ENCODE assay signal across 22 cellular contexts in the genomic region with DNA sequence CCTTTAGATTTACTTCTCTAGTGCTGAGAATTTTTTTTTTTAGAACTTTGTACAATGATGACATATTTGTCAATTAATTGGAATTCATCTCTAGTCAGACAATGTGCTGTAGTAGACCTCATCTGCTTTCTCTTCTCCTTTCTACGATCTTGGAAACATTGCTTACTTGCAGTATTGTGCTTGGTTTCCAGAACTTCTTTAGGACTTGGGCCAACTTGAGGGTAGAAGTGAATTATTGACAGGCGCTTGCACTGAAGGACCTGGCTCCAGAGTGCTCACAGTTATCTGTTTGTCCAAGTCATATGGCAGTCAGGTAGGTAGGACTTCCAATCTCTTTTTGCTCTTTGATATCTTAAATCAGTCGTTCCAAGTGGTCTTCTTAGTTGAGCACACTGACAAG. TPM values are rescaled to one million over a fixed set of nuclear protein-coding genes. Genes with fewer than 3 reads are reported as not detected.
DNase-seq lines count a peak whose midpoint lies in the region; ATAC-seq and TF ChIP-seq lines count a peak whose summit lies in the region.
"Had no signal": no experiment of that assay in that cellular context is flagged by ENCODE, and none has a peak within 500 bp of the region (broad histone marks: within the 10 kb centered on the region; RNA-seq: fewer than 3 reads in every experiment).

No MANE protein-coding gene starts in this region.

- no peaks in the 10 kb centered on the region for H3K9me3 Mint-ChIP-seq in dendritic cell treated with granulocyte-macrophage colony-stimulating factor and Interleukin-4, amounts not matched to agents 40 ng/mL and 50 ng/mL, for 4 days
- no peaks in the 10 kb centered on the region for H3K9me3 Mint-ChIP-seq in naive thymus-derived CD4-positive, alpha-beta T cell
- H3K9me3 Mint-ChIP-seq: CD8-positive, alpha-beta T cell; endodermal cell had no signal

- H3K4me3 ChIP-seq in left ventricle myocardium inferior (peak overlapping the region; percentile 56), upper lobe of right lung (peak overlapping the region; percentile 29)
- H3K4me3 ChIP-seq in naive thymus-derived CD4-positive, alpha-beta T cell (ENCODE audit: low read length) = no peak overlapping the region
- H3K4me3 ChIP-seq: SJCRH30 had no signal

- intact Hi-C loops in left ventricle myocardium inferior (cut with micrococcal nuclease) = no loop called here
- intact Hi-C loops in Right ventricle myocardium inferior (cut with DNase I) = loop anchor here (5.0 kb wide), 1 partner anchor 34 kb away; no protein-coding TSS in a partner anchor
- intact Hi-C loops in dendritic cell treated with granulocyte-macrophage colony-stimulating factor and Interleukin-4, amounts not matched to agents 40 ng/mL and 50 ng/mL, for 4 days (cut with micrococcal nuclease) = no loop called here
- intact Hi-C loops in naive thymus-derived CD4-positive, alpha-beta T cell (cut with micrococcal nuclease) = no loop called here
- intact Hi-C loops in upper lobe of right lung (cut with DNase I) = no loop called here

- H3K27me3 ChIP-seq in left ventricle myocardium inferior (ENCODE audit: low read depth) = no peaks in the 10 kb centered on the region
- no peaks in the 10 kb centered on the region for H3K27me3 ChIP-seq in naive thymus-derived CD4-positive, alpha-beta T cell (ENCODE audit: control insufficient read depth in 2 of 2, insufficient read depth in 2 of 2, low read length in 2 of 2)
- H3K27me3 ChIP-seq in upper lobe of right lung = no peaks in the 10 kb centered on the region
- H3K27me3 ChIP-seq: SJCRH30 had no signal

- peak overlapping the region; percentile 70 for H3K4me3 Mint-ChIP-seq in dendritic cell treated with granulocyte-macrophage colony-stimulating factor and Interleukin-4, amounts not matched to agents 40 ng/mL and 50 ng/mL, for 4 days
- H3K4me3 Mint-ChIP-seq in naive thymus-derived CD4-positive, alpha-beta T cell = no peak overlapping the region
- H3K4me3 Mint-ChIP-seq: activated CD8-positive, alpha-beta memory T cell treated with anti-CD3 and anti-CD28 coated beads, Interleukin-2, amount 10 ng/mL, durations not matched to agents 7 days and 5 days; CD8-positive, alpha-beta T cell; endodermal cell had no signal

- H3K27ac ChIP-seq in left ventricle myocardium inferior (replicated peaks) (peak overlapping the region; percentile 85), upper lobe of right lung (peak overlapping the region; percentile 34)
- H3K27ac ChIP-seq in naive thymus-derived CD4-positive, alpha-beta T cell (ENCODE audit: low read depth, low read length) = no peak overlapping the region
- H3K27ac ChIP-seq: SJCRH30 had no signal

- no peaks in the 10 kb centered on the region for H3K36me3 ChIP-seq in left ventricle myocardium inferior
- H3K36me3 ChIP-seq in naive thymus-derived CD4-positive, alpha-beta T cell (ENCODE audit: control insufficient read depth in 2 of 3, insufficient read depth in 3 of 3, low read length in 3 of 3) = no peaks in the 10 kb centered on the region
- no peaks in the 10 kb centered on the region for H3K36me3 ChIP-seq in upper lobe of right lung
- H3K36me3 ChIP-seq: SJCRH30 had no signal

- peaks cover 65% of the 10 kb centered on the region for H3K4me1 Mint-ChIP-seq in dendritic cell treated with granulocyte-macrophage colony-stimulating factor and Interleukin-4, amounts not matched to agents 40 ng/mL and 50 ng/mL, for 4 days (ENCODE audit: low read depth)
- H3K4me1 Mint-ChIP-seq in naive thymus-derived CD4-positive, alpha-beta T cell = peaks cover 24 to 63% (median 44%) of the 10 kb centered on the region in 7 donors

- CTCF ChIA-PET in naive thymus-derived CD4-positive, alpha-beta T cell (lab: Charles Lee) = no interaction called here

- TF ChIP-seq CTCF in left ventricle myocardium inferior (IDR thresholded peaks at IDR 0.05; ENCODE audit: borderline replicate concordance) (no peak), upper lobe of right lung (IDR thresholded peaks at IDR 0.05) (no peak)

- H3K9me3 ChIP-seq in left ventricle myocardium inferior (replicated peaks) = no peaks in the 10 kb centered on the region
- no peaks in the 10 kb centered on the region for H3K9me3 ChIP-seq in naive thymus-derived CD4-positive, alpha-beta T cell (ENCODE audit: control insufficient read depth in 2 of 3, low read length in 3 of 3)
- no peaks in the 10 kb centered on the region for H3K9me3 ChIP-seq in upper lobe of right lung
- H3K9me3 ChIP-seq: SJCRH30 had no signal

- DNase-seq in left ventricle myocardium inferior (no peak), Right ventricle myocardium inferior (ENCODE audit: missing footprints) (no peak), upper lobe of right lung (no peak), NCI-H1105 treated with DMSO at 0.1 percent for 48 hours (lab: John Stamatoyannopoulos, UW) (no peak), COLO829 (ENCODE audit: low spot score) (no peak)
- DNase-seq in naive thymus-derived CD4-positive, alpha-beta T cell = no peak
- DNase-seq: activated CD4-positive, alpha-beta T cell treated with anti-CD3 and anti-CD28 coated beads for 1 hour; activated CD8-positive, alpha-beta memory T cell treated with anti-CD3 and anti-CD28 coated beads, Interleukin-2, amount 10 ng/mL, durations not matched to agents 7 days and 5 days; activated effector memory CD4-positive, alpha-beta T cell treated with Interleukin-2 at 50 U/mL for 16 hours; amygdala; CD8-positive, alpha-beta T cell; cerebellar nuclear complex; endodermal cell; hippocampal formation; NCI-H1436 treated with DMSO at 0.1 percent for 48 hours; NCI-H226; posterior cingulate gyrus; SJCRH30; stimulated activated naive CD4-positive, alpha-beta T cell; T1000 had no signal

- H3K36me3 Mint-ChIP-seq in dendritic cell treated with granulocyte-macrophage colony-stimulating factor and Interleukin-4, amounts not matched to agents 40 ng/mL and 50 ng/mL, for 4 days (ENCODE audit: low read depth) = peaks cover 19% of the 10 kb centered on the region
- peaks cover 0 to 10% (median 0%) of the 10 kb centered on the region in 5 donors for H3K36me3 Mint-ChIP-seq in naive thymus-derived CD4-positive, alpha-beta T cell
- H3K36me3 Mint-ChIP-seq: CD8-positive, alpha-beta T cell had no signal

- H3K27ac Mint-ChIP-seq in dendritic cell treated with granulocyte-macrophage colony-stimulating factor and Interleukin-4, amounts not matched to agents 40 ng/mL and 50 ng/mL, for 4 days = peak overlapping the region; percentile 97
- H3K27ac Mint-ChIP-seq in naive thymus-derived CD4-positive, alpha-beta T cell = peak overlapping the region in 5 of 9 donors; percentile 26 to 76 (median 51)
- H3K27ac Mint-ChIP-seq: activated CD8-positive, alpha-beta memory T cell treated with anti-CD3 and anti-CD28 coated beads, Interleukin-2, amount 10 ng/mL, durations not matched to agents 7 days and 5 days; CD8-positive, alpha-beta T cell; endodermal cell had no signal

- no peaks in the 10 kb centered on the region for H3K27me3 Mint-ChIP-seq in dendritic cell treated with granulocyte-macrophage colony-stimulating factor and Interleukin-4, amounts not matched to agents 40 ng/mL and 50 ng/mL, for 4 days
- H3K27me3 Mint-ChIP-seq in naive thymus-derived CD4-positive, alpha-beta T cell = no peaks in the 10 kb centered on the region
- H3K27me3 Mint-ChIP-seq: activated CD8-positive, alpha-beta memory T cell treated with anti-CD3 and anti-CD28 coated beads, Interleukin-2, amount 10 ng/mL, durations not matched to agents 7 days and 5 days had no signal

- H3K4me1 ChIP-seq in left ventricle myocardium inferior = peaks cover 99% of the 10 kb centered on the region
- peaks cover 4 to 30% of the 10 kb centered on the region in 2 donors for H3K4me1 ChIP-seq in naive thymus-derived CD4-positive, alpha-beta T cell (ENCODE audit: control insufficient read depth in 2 of 2, insufficient read depth in 2 of 2, low read length in 2 of 2)
- H3K4me1 ChIP-seq in upper lobe of right lung = peaks cover 56% of the 10 kb centered on the region

- ATAC-seq in Right ventricle myocardium inferior (no peak), upper lobe of right lung (no peak), GM18517 (IDR thresholded peaks at IDR 0.05; ENCODE audit: unreplicated experiment) (no peak)
- ATAC-seq in naive thymus-derived CD4-positive, alpha-beta T cell = no peak
- ATAC-seq: activated CD8-positive, alpha-beta memory T cell treated with anti-CD3 and anti-CD28 coated beads, Interleukin-2, amount 10 ng/mL, durations not matched to agents 7 days and 5 days; CD8-positive, alpha-beta T cell had no signal

- POLR2A ChIA-PET in naive thymus-derived CD4-positive, alpha-beta T cell (lab: Charles Lee) = no interaction called here

RNA-seq across cellular contexts. Expression of a gene that starts 39.6 kb away (rescaled TPM):
- total RNA-seq in left ventricle myocardium inferior = 44.0 TPM
- 46.2 TPM for total RNA-seq in Right ventricle myocardium inferior
- total RNA-seq in naive thymus-derived CD4-positive, alpha-beta T cell = 10 to 100 TPM in 4 of 5 experiments, 1 to 10 TPM in 1; 9.8 to 19.5 (median 11.5) TPM
- polyA plus RNA-seq in naive thymus-derived CD4-positive, alpha-beta T cell = 1 to 10 TPM; 2.3 to 3.9 TPM
- 98.4 TPM for total RNA-seq in upper lobe of right lung
